Comparison of ENCODE assay signal across 9 cellular contexts in the genomic region with DNA sequence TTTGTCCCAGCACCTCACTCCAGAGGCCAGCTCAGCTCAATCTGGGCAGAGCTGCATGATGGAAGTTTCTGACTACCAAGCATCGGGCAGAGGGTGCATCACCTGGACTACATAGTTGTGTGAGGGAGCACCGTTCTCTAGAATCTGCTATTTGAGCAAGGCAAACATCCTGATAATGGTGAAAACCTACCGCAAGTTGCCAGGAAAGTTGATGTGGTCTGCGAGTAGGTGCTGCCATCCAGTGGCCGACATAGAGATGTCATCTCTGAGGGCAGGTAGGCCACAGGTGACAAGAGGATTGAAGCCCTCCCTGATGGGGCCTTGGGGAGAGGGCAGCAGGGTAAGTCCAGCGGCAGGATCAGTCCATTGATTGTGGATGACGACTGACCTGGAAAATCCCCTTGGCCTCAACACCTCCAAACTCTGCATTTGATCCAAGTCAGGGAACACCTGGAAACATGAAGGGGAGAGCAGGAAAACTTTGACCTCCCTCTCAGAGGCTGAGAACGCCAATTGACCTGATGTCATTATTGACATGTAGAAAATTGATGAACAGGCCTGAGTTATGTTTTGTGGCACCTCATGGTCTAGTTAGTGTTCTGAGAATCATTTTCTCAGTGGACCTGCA. TPM values are rescaled to one million over a fixed set of nuclear protein-coding genes. Genes with fewer than 3 reads are reported as not detected.
DNase-seq lines count a peak whose midpoint lies in the region; ATAC-seq, FAIRE-seq and TF ChIP-seq lines count a peak whose summit lies in the region.
"Had no signal": no experiment of that assay in that cellular context is flagged by ENCODE, and none has a peak within 500 bp of the region (broad histone marks: within the 10 kb centered on the region; RNA-seq: fewer than 3 reads in every experiment).

No MANE protein-coding gene starts in this region.

- no peak overlapping the region for H3K4me3 ChIP-seq in RWPE2 (ENCODE audit: severe bottlenecking)
- no peak overlapping the region for H3K4me3 ChIP-seq in esophagus muscularis mucosa

- no peak for TF ChIP-seq POLR2A in esophagus muscularis mucosa (IDR thresholded peaks at IDR 0.05; ENCODE audit: low read depth)

- H3K4me1 ChIP-seq in RWPE2 (ENCODE audit: insufficient read depth, poor library complexity, severe bottlenecking): no peaks in the 10 kb centered on the region
- H3K4me1 ChIP-seq in esophagus muscularis mucosa: no peaks in the 10 kb centered on the region

- H3K9me3 ChIP-seq in RWPE2 (ENCODE audit: severe bottlenecking): peaks cover 1% of the 10 kb centered on the region
- peaks cover 0 to 9% (median under 1%) of the 10 kb centered on the region in 4 donors for H3K9me3 ChIP-seq in esophagus muscularis mucosa

- DNase-seq in D721Med (ENCODE audit: insufficient read length, low spot score) (no peak), RWPE2 (ENCODE audit: low spot score) (no peak), esophagus muscularis mucosa (ENCODE audit: extremely low spot score) (peak; percentile 47), posterior cingulate gyrus (no peak)
- DNase-seq in stimulated activated naive CD8-positive, alpha-beta T cell treated with anti-CD3 and anti-CD28 coated beads, Interleukin-15, Interleukin-2, amounts not matched to agents 100 U/mL and 50 U/mL, for 24 hours: peak; percentile 40

- intact Hi-C loops in esophagus muscularis mucosa (cut with DNase I): no loop called here
- intact Hi-C loops in posterior cingulate gyrus (cut with DNase I): no loop called here

- TF ChIP-seq CTCF in D721Med (IDR thresholded peaks at IDR 0.05; ENCODE audit: insufficient read depth, missing control alignments) (peak; percentile 33), RWPE2 (IDR thresholded peaks at IDR 0.05; ENCODE audit: poor library complexity, severe bottlenecking) (peak; percentile 67), esophagus muscularis mucosa (IDR thresholded peaks at IDR 0.05) (no peak)

- 28% methylated on average over 8 of the region's 8 CpGs for WGBS in esophagus muscularis mucosa

- H3K27ac ChIP-seq in RWPE2 (ENCODE audit: poor library complexity, severe bottlenecking): no peak overlapping the region
- H3K27ac ChIP-seq in esophagus muscularis mucosa (replicated peaks in 1 of 4): no peak overlapping the region

- ATAC-seq in GM19043 (IDR thresholded peaks at IDR 0.05; ENCODE audit: low read depth, unreplicated experiment): peak; percentile 82
- ATAC-seq in HG03354 (IDR thresholded peaks at IDR 0.05; ENCODE audit: poor library complexity, severe bottlenecking, unreplicated experiment): peak; percentile 90
- peak; percentile 67 for ATAC-seq in RWPE2 (ENCODE audit: low read depth)
- no peak for ATAC-seq in stimulated activated naive CD8-positive, alpha-beta T cell treated with anti-CD3 and anti-CD28 coated beads, Interleukin-15, Interleukin-2, amounts not matched to agents 100 U/mL and 50 U/mL, for 24 hours
- ATAC-seq in HG02970 (IDR thresholded peaks at IDR 0.05; ENCODE audit: low FRiP score, unreplicated experiment): no peak

- H3K27me3 ChIP-seq in RWPE2 (ENCODE audit: insufficient read depth, poor library complexity, severe bottlenecking): no peaks in the 10 kb centered on the region
- H3K27me3 ChIP-seq in esophagus muscularis mucosa: peaks cover 0 to 5% (median 0%) of the 10 kb centered on the region in 4 donors

- FAIRE-seq in D721Med (lab: Jason Lieb, UNC): no peak

- H3K36me3 ChIP-seq in RWPE2 (ENCODE audit: low read depth) (no peaks in the 10 kb centered on the region), esophagus muscularis mucosa (no peaks in the 10 kb centered on the region)

- no peak for TF ChIP-seq EP300 in esophagus muscularis mucosa (IDR thresholded peaks at IDR 0.05)

RNA-seq across cellular contexts. Expression of gene LPA, which starts 3.9 kb away (rescaled TPM):
- total RNA-seq in esophagus muscularis mucosa: not detected
- total RNA-seq: fibroblast of lung had no signal

RNA-seq across cellular contexts. Expression of gene PLG, which starts 34.1 kb away (rescaled TPM):
- total RNA-seq in esophagus muscularis mucosa: not detected
- total RNA-seq: fibroblast of lung had no signal

Comparison
In these comparisons a context has a peak if more than half of its experiments do, and no peak if none do; other contexts are left out.
1. DNase-seq: peak in esophagus muscularis mucosa (single experiment) and stimulated activated naive CD8-positive, alpha-beta T cell treated with anti-CD3 and anti-CD28 coated beads, Interleukin-15, Interleukin-2, amounts not matched to agents 100 U/mL and 50 U/mL, for 24 hours (single experiment); none in D721Med (single experiment), RWPE2 (single experiment) and posterior cingulate gyrus (0 of 10).
2. CTCF ChIP-seq: peak in D721Med (single experiment) and RWPE2 (single experiment); none in esophagus muscularis mucosa (0 of 3).
3. ATAC-seq: peak in GM19043 (single experiment), HG03354 (single experiment) and RWPE2 (single experiment); none in stimulated activated naive CD8-positive, alpha-beta T cell treated with anti-CD3 and anti-CD28 coated beads, Interleukin-15, Interleukin-2, amounts not matched to agents 100 U/mL and 50 U/mL, for 24 hours (single experiment) and HG02970 (single experiment).